In genomic region chr11:96761451-96761850, GRCh38 we compare ENCODE assay signal across 30 cellular contexts.
"Had no signal": no experiment of that assay in that cellular context is flagged by ENCODE, and none has a peak within 500 bp of the region (broad histone marks: within the 10 kb centered on the region; RNA-seq: fewer than 3 reads in every experiment).

No MANE protein-coding gene starts in this region.

- FAIRE-seq: frontal cortex had no signal

- H3K36me3 ChIP-seq: adrenal gland, cardiac muscle cell, colonic mucosa, esophagus squamous epithelium, WERI-Rb-1 had no signal

- ATAC-seq: activated CD4-positive, CD25-positive, alpha-beta regulatory T cell treated with anti-CD3 and anti-CD28 coated beads, Interleukin-2, amount 50 U/mL, for 24 hours; activated CD8-positive, alpha-beta T cell treated with anti-CD3 and anti-CD28 coated beads for 36 hours; activated naive CD8-positive, alpha-beta T cell treated with anti-CD3 and anti-CD28 coated beads, Interleukin-2, amount 50 U/mL, for 24 hours; activated T-cell treated with anti-CD3 and anti-CD28 coated beads, Interleukin-2, amount 50 U/mL, for 4 hours; activated T-helper 17 cell treated with anti-CD3 and anti-CD28 coated beads, Interleukin-2, amount 50 U/mL, for 72 hours; body of pancreas; T-cell had no signal

- DNase-seq: activated B cell treated with CpG ODN at 0.5 μM for 24 hours; activated CD4-positive, alpha-beta T cell treated with anti-CD3 and anti-CD28 coated beads for 48 hours; activated CD4-positive, alpha-beta T cell treated with anti-CD3 and anti-CD28 coated beads, Interleukin-2, amount 50 U/mL, for 1 hour; activated CD4-positive, alpha-beta T cell treated with anti-CD3 and anti-CD28 coated beads, Interleukin-2, amount 50 U/mL, for 48 hours; activated CD8-positive, alpha-beta memory T cell treated with anti-CD3 and anti-CD28 coated beads for 24 hours; activated CD8-positive, alpha-beta T cell treated with anti-CD3 and anti-CD28 coated beads for 36 hours; activated effector memory CD4-positive, alpha-beta T cell treated with Interleukin-2 at 50 U/mL for 16 hours; activated naive CD4-positive, alpha-beta T cell treated with anti-CD3 and anti-CD28 coated beads for 36 hours; activated naive CD8-positive, alpha-beta T cell treated with anti-CD3 and anti-CD28 coated beads for 36 hours; activated naive CD8-positive, alpha-beta T cell treated with anti-CD3 and anti-CD28 coated beads, Interleukin-2, amount 50 U/mL, for 24 hours; activated T-cell treated with anti-CD3 and anti-CD28 coated beads, Interleukin-2, amount 50 U/mL, for 4 hours; adrenal gland; amygdala; aorta; body of pancreas; central memory CD4-positive, alpha-beta T cell; cerebellar nuclear complex; colonic mucosa; dorsolateral prefrontal cortex; effector memory CD4-positive, alpha-beta T cell; endodermal cell; esophagus squamous epithelium; head of caudate nucleus; T-cell; T1000; WERI-Rb-1 had no signal

- H3K27ac ChIP-seq: adrenal gland, body of pancreas, cardiac muscle cell, colonic mucosa, dorsolateral prefrontal cortex, esophagus squamous epithelium, WERI-Rb-1 had no signal

- H3K4me3 ChIP-seq: adrenal gland, body of pancreas, cardiac muscle cell, colonic mucosa, dorsolateral prefrontal cortex, esophagus squamous epithelium had no signal

- H3K4me1 ChIP-seq: adrenal gland, body of pancreas, colonic mucosa, esophagus squamous epithelium had no signal

- H3K27me3 ChIP-seq: adrenal gland, body of pancreas, cardiac muscle cell, colonic mucosa, dorsolateral prefrontal cortex, esophagus squamous epithelium had no signal
